Comparison of ENCODE assay signal across 28 cellular contexts in the genomic region with DNA sequence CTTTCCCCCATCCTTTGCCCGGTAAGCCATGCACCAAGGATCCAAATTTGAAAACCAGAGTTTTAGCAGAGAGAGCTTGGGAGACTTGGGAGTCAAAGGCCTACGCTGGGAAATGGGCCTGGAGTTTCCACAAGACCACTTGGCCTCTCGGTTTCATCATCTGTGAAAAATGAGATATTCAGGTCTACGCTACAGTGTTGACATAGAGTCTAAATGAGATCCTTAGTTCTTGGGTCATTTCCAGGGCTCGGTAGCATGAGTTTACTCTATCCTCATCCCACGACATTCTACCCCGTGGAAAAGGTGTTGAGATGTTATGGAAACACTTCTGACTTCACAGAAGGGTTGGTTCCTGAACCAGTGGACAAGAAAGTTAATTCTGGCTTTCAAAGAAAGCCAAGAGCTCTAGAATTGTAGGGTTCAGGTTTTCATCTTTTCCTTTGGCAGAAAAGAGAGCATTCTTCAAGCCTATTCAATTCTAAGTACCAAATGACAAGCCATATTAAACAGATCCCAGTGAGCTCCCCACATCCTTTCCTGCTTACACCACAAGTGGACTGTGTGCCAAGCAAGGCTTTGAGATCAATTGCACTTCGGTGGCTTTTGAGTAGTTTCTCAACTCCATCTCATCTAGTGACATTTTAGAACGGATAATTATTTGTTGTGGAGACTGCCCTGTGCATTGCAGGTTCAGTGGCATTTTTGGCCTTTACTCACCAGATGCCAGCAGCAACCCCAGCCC.
DNase-seq lines count a peak whose midpoint lies in the region; ATAC-seq and TF ChIP-seq lines count a peak whose summit lies in the region.
"Had no signal": no experiment of that assay in that cellular context is flagged by ENCODE, and none has a peak within 500 bp of the region (broad histone marks: within the 10 kb centered on the region; RNA-seq: fewer than 3 reads in every experiment).

No MANE protein-coding gene starts in this region.

- ATAC-seq in T-helper 17 cell (no peak), upper lobe of right lung (no peak)
- no peak for ATAC-seq in activated CD8-positive, alpha-beta memory T cell treated with anti-CD3 and anti-CD28 coated beads, Interleukin-2, amount 10 ng/mL, durations not matched to agents 7 days and 5 days
- ATAC-seq: activated CD8-positive, alpha-beta T cell treated with anti-CD3 and anti-CD28 coated beads, Interleukin-2, amount 10 ng/mL, durations not matched to agents 7 days and 5 days; activated naive CD4-positive, alpha-beta T cell treated with anti-CD3 and anti-CD28 coated beads, Interleukin-2, amount 50 U/mL, for 72 hours; PC-3; right lobe of liver had no signal

- H3K27ac ChIP-seq in upper lobe of right lung, result peak overlapping the region; percentile 2
- H3K27ac ChIP-seq: 22Rv1, prostate gland, right lobe of liver, transverse colon, VCaP had no signal

- no peaks in the 10 kb centered on the region for H3K36me3 ChIP-seq in upper lobe of right lung
- H3K36me3 ChIP-seq: left ventricle myocardium inferior, prostate gland, right lobe of liver, transverse colon had no signal

- TF ChIP-seq CTCF in fibroblast of pulmonary artery (IDR thresholded peaks at IDR 0.05; ENCODE audit: low read length, missing control alignments) (no peak), upper lobe of right lung (IDR thresholded peaks at IDR 0.05) (no peak)

- H3K9me3 ChIP-seq in T-helper 17 cell (ENCODE audit: control insufficient read depth, low read length, poor library complexity, severe bottlenecking), result no peaks in the 10 kb centered on the region
- H3K9me3 ChIP-seq in upper lobe of right lung, result no peaks in the 10 kb centered on the region
- H3K9me3 ChIP-seq: left ventricle myocardium inferior, prostate gland, right lobe of liver, transverse colon had no signal

- H3K36me3 Mint-ChIP-seq in T-helper 17 cell (ENCODE audit: low read depth), result no peaks in the 10 kb centered on the region
- H3K36me3 Mint-ChIP-seq in activated T-cell treated with anti-CD3 and anti-CD28 coated beads, Interleukin-2, amount 50 U/mL, for 24 hours (ENCODE audit: low read depth), result no peaks in the 10 kb centered on the region
- H3K36me3 Mint-ChIP-seq in activated CD8-positive, alpha-beta memory T cell treated with anti-CD3 and anti-CD28 coated beads, Interleukin-2, amount 10 ng/mL, durations not matched to agents 7 days and 5 days, result no peaks in the 10 kb centered on the region
- H3K36me3 Mint-ChIP-seq: activated naive CD4-positive, alpha-beta T cell treated with anti-CD3 and anti-CD28 coated beads, Interleukin-2, amount 50 U/mL, for 72 hours had no signal

- H3K27me3 ChIP-seq in upper lobe of right lung, result no peaks in the 10 kb centered on the region
- H3K27me3 ChIP-seq: right lobe of liver, transverse colon had no signal

- DNase-seq in NCI-H1092 treated with DMSO at 0.1 percent for 48 hours (lab: John Stamatoyannopoulos, UW), result peak; percentile 15
- DNase-seq in NCI-H1092 (lab: John Stamatoyannopoulos, UW), result no peak
- no peak for DNase-seq in T-helper 17 cell
- peak; percentile 30 for DNase-seq in fibroblast of pulmonary artery (ENCODE audit: low read depth)
- DNase-seq in upper lobe of right lung, result peak; percentile 8
- DNase-seq in NCI-H345 treated with DMSO at 0.1 percent for 48 hours (lab: John Stamatoyannopoulos, UW; ENCODE audit: unreplicated experiment), result no peak
- no peak for DNase-seq in activated T-cell treated with anti-CD3 and anti-CD28 coated beads, Interleukin-2, amount 50 U/mL, for 24 hours
- DNase-seq in activated CD8-positive, alpha-beta memory T cell treated with anti-CD3 and anti-CD28 coated beads, Interleukin-2, amount 10 ng/mL, durations not matched to agents 7 days and 5 days, result no peak
- DNase-seq: activated CD4-positive, alpha-beta T cell treated with anti-CD3 and anti-CD28 coated beads for 4 hours; activated CD8-positive, alpha-beta T cell treated with anti-CD3 and anti-CD28 coated beads, Interleukin-2, amount 10 ng/mL, durations not matched to agents 7 days and 5 days; anterior cingulate cortex; effector CD8-positive, alpha-beta T cell; foreskin fibroblast; head of caudate nucleus; islet precursor cell; left ventricle myocardium inferior; NCI-H2171; NCI-H524 treated with DMSO at 0.1 percent for 48 hours; NK-92 treated with Interleukin-12 subunit alpha and Interleukin-12 subunit beta, amount 100 ng/mL, for 24 hours; PC-3; right lobe of liver; stimulated activated CD4-positive, alpha-beta T cell treated with anti-CD3 and anti-CD28 coated beads, Interleukin-2, amount 100 ng/mL, for 48 hours; transverse colon had no signal

- H3K27ac Mint-ChIP-seq in T-helper 17 cell, result peak overlapping the region; percentile 70
- H3K27ac Mint-ChIP-seq in activated T-cell treated with anti-CD3 and anti-CD28 coated beads, Interleukin-2, amount 50 U/mL, for 24 hours, result no peak overlapping the region
- H3K27ac Mint-ChIP-seq in activated CD8-positive, alpha-beta memory T cell treated with anti-CD3 and anti-CD28 coated beads, Interleukin-2, amount 10 ng/mL, durations not matched to agents 7 days and 5 days, result no peak overlapping the region
- H3K27ac Mint-ChIP-seq: activated CD8-positive, alpha-beta T cell treated with anti-CD3 and anti-CD28 coated beads, Interleukin-2, amount 10 ng/mL, durations not matched to agents 7 days and 5 days; activated naive CD4-positive, alpha-beta T cell treated with anti-CD3 and anti-CD28 coated beads, Interleukin-2, amount 50 U/mL, for 72 hours; T-helper 2 cell treated with Interferon-gamma antibody and Interleukin-4, amounts not matched to agents 5 μg/mL and 100 μg/mL, for 36 hours had no signal

- H3K4me3 ChIP-seq in fibroblast of pulmonary artery (replicated peaks; ENCODE audit: low read depth, low read length) (no peak overlapping the region), upper lobe of right lung (no peak overlapping the region)
- H3K4me3 ChIP-seq: left ventricle myocardium inferior, prostate gland, right lobe of liver, transverse colon had no signal

- CTCF ChIA-PET in activated CD8-positive, alpha-beta memory T cell treated with anti-CD3 and anti-CD28 coated beads, Interleukin-2, amount 10 ng/mL, durations not matched to agents 7 days and 5 days (lab: Charles Lee), result interaction anchor here (1.3 kb wide), 1 partner anchor 224 kb away, joined by 3 read pairs; no protein-coding TSS in a partner anchor

- H3K4me3 Mint-ChIP-seq in T-helper 17 cell, result no peak overlapping the region
- H3K4me3 Mint-ChIP-seq in activated T-cell treated with anti-CD3 and anti-CD28 coated beads, Interleukin-2, amount 50 U/mL, for 24 hours, result no peak overlapping the region
- H3K4me3 Mint-ChIP-seq in activated CD8-positive, alpha-beta memory T cell treated with anti-CD3 and anti-CD28 coated beads, Interleukin-2, amount 10 ng/mL, durations not matched to agents 7 days and 5 days, result no peak overlapping the region
- H3K4me3 Mint-ChIP-seq: activated CD8-positive, alpha-beta T cell treated with anti-CD3 and anti-CD28 coated beads, Interleukin-2, amount 10 ng/mL, durations not matched to agents 7 days and 5 days; T-helper 2 cell treated with Interferon-gamma antibody and Interleukin-4, amounts not matched to agents 5 μg/mL and 100 μg/mL, for 36 hours had no signal

- no peaks in the 10 kb centered on the region for H3K9me3 Mint-ChIP-seq in activated T-cell treated with anti-CD3 and anti-CD28 coated beads, Interleukin-2, amount 50 U/mL, for 24 hours
- no peaks in the 10 kb centered on the region for H3K9me3 Mint-ChIP-seq in activated CD8-positive, alpha-beta memory T cell treated with anti-CD3 and anti-CD28 coated beads, Interleukin-2, amount 10 ng/mL, durations not matched to agents 7 days and 5 days (ENCODE audit: low read depth)
- H3K9me3 Mint-ChIP-seq: activated naive CD4-positive, alpha-beta T cell treated with anti-CD3 and anti-CD28 coated beads, Interleukin-2, amount 50 U/mL, for 72 hours; T-helper 2 cell treated with Interferon-gamma antibody and Interleukin-4, amounts not matched to agents 5 μg/mL and 100 μg/mL, for 36 hours had no signal

- intact Hi-C loops in upper lobe of right lung (cut with DNase I), result no loop called here

- H3K27me3 Mint-ChIP-seq in T-helper 17 cell, result no peaks in the 10 kb centered on the region
- no peaks in the 10 kb centered on the region for H3K27me3 Mint-ChIP-seq in activated T-cell treated with anti-CD3 and anti-CD28 coated beads, Interleukin-2, amount 50 U/mL, for 24 hours
- no peaks in the 10 kb centered on the region for H3K27me3 Mint-ChIP-seq in activated CD8-positive, alpha-beta memory T cell treated with anti-CD3 and anti-CD28 coated beads, Interleukin-2, amount 10 ng/mL, durations not matched to agents 7 days and 5 days

- H3K4me1 ChIP-seq in upper lobe of right lung, result peaks cover 75% of the 10 kb centered on the region
- H3K4me1 ChIP-seq: prostate gland, right lobe of liver had no signal

- H3K4me1 Mint-ChIP-seq in T-helper 17 cell, result peaks cover 57% of the 10 kb centered on the region
- H3K4me1 Mint-ChIP-seq in activated T-cell treated with anti-CD3 and anti-CD28 coated beads, Interleukin-2, amount 50 U/mL, for 24 hours (ENCODE audit: low read depth), result peaks cover 59% of the 10 kb centered on the region
- H3K4me1 Mint-ChIP-seq in activated CD8-positive, alpha-beta memory T cell treated with anti-CD3 and anti-CD28 coated beads, Interleukin-2, amount 10 ng/mL, durations not matched to agents 7 days and 5 days, result peaks cover 51% of the 10 kb centered on the region

Comparison
In these comparisons a context has a peak if more than half of its experiments do, and no peak if none do; other contexts are left out.
1. DNase-seq: peak in NCI-H1092 treated with DMSO at 0.1 percent for 48 hours (single experiment), fibroblast of pulmonary artery (single experiment) and upper lobe of right lung (single experiment); none in NCI-H1092 (single experiment), T-helper 17 cell (0 of 3), NCI-H345 treated with DMSO at 0.1 percent for 48 hours (single experiment), activated T-cell treated with anti-CD3 and anti-CD28 coated beads, Interleukin-2, amount 50 U/mL, for 24 hours (single experiment) and activated CD8-positive, alpha-beta memory T cell treated with anti-CD3 and anti-CD28 coated beads, Interleukin-2, amount 10 ng/mL, durations not matched to agents 7 days and 5 days (single experiment).